ENCODE assay signal across 9 cellular contexts in the genomic region with DNA sequence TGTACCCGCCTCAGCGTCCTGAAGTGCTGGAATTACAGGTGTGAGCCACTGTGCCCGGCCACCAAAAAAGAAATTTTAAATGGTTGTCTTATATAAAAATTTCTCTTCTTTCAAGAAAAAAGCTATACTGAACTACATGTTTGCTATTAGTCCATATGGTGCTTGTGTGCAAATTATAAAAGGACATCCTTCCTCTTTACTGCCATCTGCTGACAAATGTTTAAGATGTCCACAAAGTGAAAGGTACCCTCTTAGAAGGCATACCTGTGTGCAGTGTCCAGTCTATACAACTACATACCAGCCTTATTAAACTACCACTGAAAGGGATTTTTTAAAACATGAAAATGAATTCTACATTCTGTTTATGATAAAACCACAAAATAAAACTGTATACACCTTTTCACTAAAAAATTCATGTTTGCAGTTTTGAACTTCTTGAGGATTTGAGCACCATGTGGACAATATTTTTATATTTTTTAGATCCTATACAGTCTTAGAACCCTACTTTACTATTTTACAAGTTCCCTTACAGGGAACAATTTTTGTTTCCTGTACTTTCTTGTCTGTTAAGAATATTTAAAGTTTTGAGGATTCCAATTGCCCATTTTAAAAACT. TPM values are rescaled to one million over a fixed set of nuclear protein-coding genes. Genes with fewer than 3 reads are reported as not detected.
A peak's percentile ranks its signal among the peaks of the same experiment; 100 is the strongest.
DNase-seq lines count a peak whose midpoint lies in the region; ATAC-seq and TF ChIP-seq lines count a peak whose summit lies in the region.
"Had no signal": no experiment of that assay in that cellular context is flagged by ENCODE, and none has a peak within 500 bp of the region (broad histone marks: within the 10 kb centered on the region; RNA-seq: fewer than 3 reads in every experiment).

No MANE protein-coding gene starts in this region.

- H3K27ac Mint-ChIP-seq in nephron progenitor cell: no peak overlapping the region
- no peak overlapping the region for H3K27ac Mint-ChIP-seq in activated CD4-positive, alpha-beta memory T cell treated with anti-CD3 and anti-CD28 coated beads, Interleukin-2, amount 10 ng/mL, durations not matched to agents 7 days and 5 days

- no peaks in the 10 kb centered on the region for H3K9me3 Mint-ChIP-seq in nephron progenitor cell
- H3K9me3 Mint-ChIP-seq in activated CD4-positive, alpha-beta memory T cell treated with anti-CD3 and anti-CD28 coated beads, Interleukin-2, amount 10 ng/mL, durations not matched to agents 7 days and 5 days: no peaks in the 10 kb centered on the region

- ATAC-seq in GM21390 (IDR thresholded peaks at IDR 0.05; ENCODE audit: unreplicated experiment): peak; percentile 49
- ATAC-seq in GM21529 (IDR thresholded peaks at IDR 0.05; ENCODE audit: unreplicated experiment): no peak

- H3K4me3 ChIP-seq in AG10803 (ENCODE audit: low read length) (no peak overlapping the region), choroid plexus epithelial cell (ENCODE audit: low read depth, low read length) (no peak overlapping the region)
- H3K4me3 ChIP-seq: HAP-1 had no signal

- no peak overlapping the region for H3K4me3 Mint-ChIP-seq in nephron progenitor cell
- no peak overlapping the region for H3K4me3 Mint-ChIP-seq in activated CD4-positive, alpha-beta memory T cell treated with anti-CD3 and anti-CD28 coated beads, Interleukin-2, amount 10 ng/mL, durations not matched to agents 7 days and 5 days

- CTCF ChIA-PET in activated CD4-positive, alpha-beta memory T cell treated with anti-CD3 and anti-CD28 coated beads, Interleukin-2, amount 10 ng/mL, durations not matched to agents 7 days and 5 days (lab: Charles Lee): interaction anchor here (1.5 kb wide), 1 partner anchor 64 kb away, joined by 3 read pairs; the partner anchor contains the start of gene TIMM9

- POLR2A ChIA-PET in activated CD4-positive, alpha-beta memory T cell treated with anti-CD3 and anti-CD28 coated beads, Interleukin-2, amount 10 ng/mL, durations not matched to agents 7 days and 5 days (lab: Charles Lee): interaction anchor here (1.4 kb wide), 2 partner anchors 63 to 65 kb away, joined by 3 to 5 read pairs; partner anchors contain the start of gene ARID4A

- DNase-seq in AG10803 (ENCODE audit: low read depth): peak; percentile 16
- DNase-seq in NCI-H2227 (lab: John Stamatoyannopoulos, UW; ENCODE audit: unreplicated experiment): peak; percentile 37
- DNase-seq in choroid plexus epithelial cell (ENCODE audit: low read depth): peak; percentile 59
- DNase-seq in nephron progenitor cell: no peak
- DNase-seq in activated CD4-positive, alpha-beta memory T cell treated with anti-CD3 and anti-CD28 coated beads, Interleukin-2, amount 10 ng/mL, durations not matched to agents 7 days and 5 days: no peak
- no peak for DNase-seq in dedifferentiated amniotic fluid mesenchymal stem cell (ENCODE audit: extremely low spot score)

- peak; percentile 40 for TF ChIP-seq CTCF in AG10803 (conservative IDR thresholded peaks at IDR 0.05; ENCODE audit: low read length)
- peak; percentile 51 for TF ChIP-seq CTCF in choroid plexus epithelial cell (conservative IDR thresholded peaks at IDR 0.05; ENCODE audit: low read depth, low read length)
- TF ChIP-seq CTCF in nephron progenitor cell (IDR thresholded peaks at IDR 0.05): peak; percentile 13

- H3K4me1 Mint-ChIP-seq in nephron progenitor cell: no peaks in the 10 kb centered on the region
- H3K4me1 Mint-ChIP-seq in activated CD4-positive, alpha-beta memory T cell treated with anti-CD3 and anti-CD28 coated beads, Interleukin-2, amount 10 ng/mL, durations not matched to agents 7 days and 5 days: peaks cover 5% of the 10 kb centered on the region

- peaks cover 63% of the 10 kb centered on the region for H3K36me3 Mint-ChIP-seq in nephron progenitor cell (ENCODE audit: low read depth)
- peaks cover 45% of the 10 kb centered on the region for H3K36me3 Mint-ChIP-seq in activated CD4-positive, alpha-beta memory T cell treated with anti-CD3 and anti-CD28 coated beads, Interleukin-2, amount 10 ng/mL, durations not matched to agents 7 days and 5 days (ENCODE audit: low read depth)

- H3K27me3 Mint-ChIP-seq in nephron progenitor cell (ENCODE audit: low read depth, poor library complexity): no peaks in the 10 kb centered on the region
- H3K27me3 Mint-ChIP-seq in activated CD4-positive, alpha-beta memory T cell treated with anti-CD3 and anti-CD28 coated beads, Interleukin-2, amount 10 ng/mL, durations not matched to agents 7 days and 5 days: no peaks in the 10 kb centered on the region

RNA-seq across cellular contexts. Expression of gene TOMM20L, which starts 32.8 kb away (rescaled TPM):
- total RNA-seq in activated CD4-positive, alpha-beta memory T cell treated with anti-CD3 and anti-CD28 coated beads, Interleukin-2, amount 10 ng/mL, durations not matched to agents 7 days and 5 days: not detected

Comparison
In these comparisons a context has a peak if more than half of its experiments do, and no peak if none do; other contexts are left out.
1. DNase-seq: peak in AG10803 (single experiment), NCI-H2227 (single experiment) and choroid plexus epithelial cell (single experiment); none in nephron progenitor cell (single experiment), activated CD4-positive, alpha-beta memory T cell treated with anti-CD3 and anti-CD28 coated beads, Interleukin-2, amount 10 ng/mL, durations not matched to agents 7 days and 5 days (single experiment) and dedifferentiated amniotic fluid mesenchymal stem cell (single experiment).
2. Peak in every context shown above with its lines, with median percentiles within 50 percentile points of each other: CTCF ChIP-seq.